In genomic region chr20:58390659-58391035, GRCh38 we compare ENCODE assay signal across 13 cellular contexts. TPM values are rescaled to one million over a fixed set of nuclear protein-coding genes. Genes with fewer than 3 reads are reported as not detected.
DNase-seq lines count a peak whose midpoint lies in the region; ATAC-seq and TF ChIP-seq lines count a peak whose summit lies in the region.
"Had no signal": no experiment of that assay in that cellular context is flagged by ENCODE, and none has a peak within 500 bp of the region (broad histone marks: within the 10 kb centered on the region; RNA-seq: fewer than 3 reads in every experiment).

No MANE protein-coding gene starts in this region.

- H3K27me3 Mint-ChIP-seq in activated naive CD8-positive, alpha-beta T cell treated with anti-CD3 and anti-CD28 coated beads, Interleukin-2, amount 10 ng/mL, durations not matched to agents 7 days and 5 days, result no peaks in the 10 kb centered on the region
- H3K27me3 Mint-ChIP-seq in naive B cell, result peaks cover 0 to 5% (median 0%) of the 10 kb centered on the region in 3 donors

- TF ChIP-seq POLR2A in HCT116 (IDR thresholded peaks at IDR 0.05; ENCODE audit: borderline replicate concordance, extremely low read depth, insufficient read depth, insufficient read length), result no peak

- H3K4me3 ChIP-seq in AG04450 (ENCODE audit: low read depth, low read length) (peak overlapping the region; percentile 93; the same call in 1 of the 2 replicates), HCT116 (replicated peaks in 1 of 2; ENCODE audit: low read depth in 1 of 2, low read length in 2 of 2) (peak overlapping the region; percentile 88 to 92)

- CTCF ChIA-PET in AG04450 (lab: Charles Lee), result no interaction called here
- CTCF ChIA-PET in HCT116 (lab: Charles Lee), result no interaction called here

- intact Hi-C loops in HCT116 (cut with micrococcal nuclease), result no loop called here

- peaks cover 4% of the 10 kb centered on the region; the same call in 1 of the 2 replicates for H4K20me1 ChIP-seq in HCT116 (ENCODE audit: insufficient read depth)

- H2AFZ ChIP-seq in HCT116 (ENCODE audit: low read depth, low read length, poor library complexity, severe bottlenecking), result no peak overlapping the region

- POLR2A ChIA-PET in AG04450 (lab: Yijun Ruan, JAX) (interaction anchor here (0.7 kb wide), 1 partner anchor 45 kb away, joined by 4 read pairs; no protein-coding TSS in a partner anchor), HCT116 (lab: Charles Lee) (no interaction called here)
- POLR2A ChIA-PET in activated naive CD8-positive, alpha-beta T cell treated with anti-CD3 and anti-CD28 coated beads, Interleukin-2, amount 10 ng/mL, durations not matched to agents 7 days and 5 days (lab: Charles Lee), result interaction anchor here (2.0 kb wide), 1 partner anchor 81 kb away, joined by 17 read pairs; the partner anchor contains the start of gene RAB22A

- H3K36me3 Mint-ChIP-seq in activated naive CD8-positive, alpha-beta T cell treated with anti-CD3 and anti-CD28 coated beads, Interleukin-2, amount 10 ng/mL, durations not matched to agents 7 days and 5 days, result peaks cover 32% of the 10 kb centered on the region
- peaks cover 0 to 11% of the 10 kb centered on the region in 2 donors for H3K36me3 Mint-ChIP-seq in naive B cell

- DNase-seq in AG04450 (ENCODE audit: low read depth, low spot score), result no peak
- no peak for DNase-seq in HCT116 (ENCODE audit: low read depth, low spot score)
- no peak for DNase-seq in activated naive CD8-positive, alpha-beta T cell treated with anti-CD3 and anti-CD28 coated beads, Interleukin-2, amount 10 ng/mL, durations not matched to agents 7 days and 5 days
- no peak for DNase-seq in naive B cell
- DNase-seq in activated CD4-positive, CD25-positive, alpha-beta regulatory T cell (lab: John Stamatoyannopoulos, UW), result no peak
- no peak for DNase-seq in substantia nigra (lab: John Stamatoyannopoulos, UW)
- DNase-seq in NCI-H2227 treated with DMSO at 0.1 percent for 48 hours (lab: John Stamatoyannopoulos, UW), result no peak
- DNase-seq: amniotic stem cell, DMS79, NCI-H1417 treated with DMSO at 0.1 percent for 48 hours, occipital lobe had no signal

- H3K4me1 ChIP-seq in HCT116 (ENCODE audit: control insufficient read depth in 1 of 2, insufficient read depth in 2 of 2, low read length in 2 of 2), result peaks cover 14 to 15% of the 10 kb centered on the region in 2 experiments

- H3K4me1 Mint-ChIP-seq in activated naive CD8-positive, alpha-beta T cell treated with anti-CD3 and anti-CD28 coated beads, Interleukin-2, amount 10 ng/mL, durations not matched to agents 7 days and 5 days, result peaks cover 35% of the 10 kb centered on the region
- H3K4me1 Mint-ChIP-seq in naive B cell, result peaks cover 37 to 56% (median 53%) of the 10 kb centered on the region in 3 donors

- H3K27ac ChIP-seq in AG04450 (ENCODE audit: low read depth, low read length), result no peak overlapping the region
- H3K27ac ChIP-seq in HCT116 (ENCODE audit: low read depth, low read length), result no peak overlapping the region
- H3K27ac ChIP-seq in substantia nigra (ENCODE audit: low read depth, low read length, poor library complexity, severe bottlenecking), result no peak overlapping the region

- H3K79me2 ChIP-seq in HCT116 (ENCODE audit: insufficient read depth, low read length), result peaks cover 65% of the 10 kb centered on the region

- TF ChIP-seq CTCF in AG04450 (IDR thresholded peaks at IDR 0.05; ENCODE audit: low read depth, low read length) (no peak), HCT116 (IDR thresholded peaks at IDR 0.05 in 2 of 3, conservative IDR thresholded peaks at IDR 0.05 in 1 of 3; ENCODE audit: borderline replicate concordance in 1 of 3, insufficient read depth in 1 of 3, low read depth in 2 of 3, low read length in 2 of 3) (no peak)

- BruUV-seq in HCT116 (replicated peaks; lab: Mats Ljungman, UMichigan), result TSS peak; percentile 51

- no peaks in the 10 kb centered on the region for H3K27me3 ChIP-seq in AG04450 (ENCODE audit: control insufficient read depth, insufficient read depth, low read length)
- no peaks in the 10 kb centered on the region for H3K27me3 ChIP-seq in HCT116 (ENCODE audit: insufficient read depth, low read length)
- H3K27me3 ChIP-seq: gastroesophageal sphincter had no signal

- RAD21 ChIA-PET in HCT116 (lab: Charles Lee; ENCODE audit: low non-redundant PET in 1 of 2, low total read pairs in 2 of 2, uncharacterized antibody in 2 of 2, unreplicated experiment in 2 of 2), result no interaction called here

- H3K36me3 ChIP-seq in HCT116 (ENCODE audit: control insufficient read depth in 1 of 2, insufficient read depth in 2 of 2, low read length in 2 of 2), result peaks cover 11 to 17% of the 10 kb centered on the region in 2 experiments; a peak in 3 of 4 replicates

- H3K9me3 Mint-ChIP-seq in activated naive CD8-positive, alpha-beta T cell treated with anti-CD3 and anti-CD28 coated beads, Interleukin-2, amount 10 ng/mL, durations not matched to agents 7 days and 5 days, result no peaks in the 10 kb centered on the region
- no peaks in the 10 kb centered on the region for H3K9me3 Mint-ChIP-seq in naive B cell

- H3K9me3 ChIP-seq in AG04450 (ENCODE audit: control insufficient read depth, insufficient read depth, low read length), result no peaks in the 10 kb centered on the region; the same call in 1 of the 2 replicates
- H3K9me3 ChIP-seq in HCT116 (ENCODE audit: control insufficient read depth in 1 of 2, insufficient read depth in 1 of 2, low read depth in 1 of 2, low read length in 2 of 2), result no peaks in the 10 kb centered on the region
- H3K9me3 ChIP-seq: gastroesophageal sphincter had no signal

- ATAC-seq in HCT116 (no peak), naive B cell (ENCODE audit: low read depth in 2 of 2) (no peak), HG03565 (IDR thresholded peaks at IDR 0.05; ENCODE audit: unreplicated experiment) (no peak)
- ATAC-seq in activated naive CD8-positive, alpha-beta T cell treated with anti-CD3 and anti-CD28 coated beads, Interleukin-2, amount 10 ng/mL, durations not matched to agents 7 days and 5 days (ENCODE audit: low read depth), result no peak
- ATAC-seq: gastroesophageal sphincter had no signal

- TF ChIP-seq RAD21 in HCT116 (IDR thresholded peaks at IDR 0.05; ENCODE audit: low read depth), result no peak

- peak overlapping the region; percentile 90 for H3K27ac Mint-ChIP-seq in activated naive CD8-positive, alpha-beta T cell treated with anti-CD3 and anti-CD28 coated beads, Interleukin-2, amount 10 ng/mL, durations not matched to agents 7 days and 5 days
- peak overlapping the region in 5 of 6 donors; percentile 81 to 100 (median 99) for H3K27ac Mint-ChIP-seq in naive B cell

- peak overlapping the region; percentile 96 for H3K4me2 ChIP-seq in HCT116 (ENCODE audit: low read length)

- H3K9me2 ChIP-seq in HCT116 (ENCODE audit: insufficient read depth), result no peaks in the 10 kb centered on the region

- peak overlapping the region; percentile 94 for H3K4me3 Mint-ChIP-seq in activated naive CD8-positive, alpha-beta T cell treated with anti-CD3 and anti-CD28 coated beads, Interleukin-2, amount 10 ng/mL, durations not matched to agents 7 days and 5 days
- H3K4me3 Mint-ChIP-seq in naive B cell, result peak overlapping the region; percentile 80 to 98 (median 93)

- peak overlapping the region; percentile 90 for H3K9ac ChIP-seq in HCT116 (ENCODE audit: low read length)

TF ChIP-seq in HCT116, 20 proteins besides CTCF, POLR2A, EP300 and RAD21:
- TF ChIP-seq POLR2AphosphoS5 (IDR thresholded peaks at IDR 0.05; ENCODE audit: low read depth, low read length) (no peak), YY1 (IDR thresholded peaks at IDR 0.05; ENCODE audit: extremely low read depth, insufficient replicate concordance, low read depth, low read length) (no peak), EZH2phosphoT487 (IDR thresholded peaks at IDR 0.05; ENCODE audit: borderline replicate concordance) (no peak), MAX (IDR thresholded peaks at IDR 0.05) (no peak), CEBPB (IDR thresholded peaks at IDR 0.05; ENCODE audit: low read depth) (no peak), SP1 (IDR thresholded peaks at IDR 0.05; ENCODE audit: low read depth) (no peak), ZNF274 (IDR thresholded peaks at IDR 0.05; ENCODE audit: low read depth, low read length) (no peak)

RNA-seq across cellular contexts. Expression of gene VAPB, which starts 1.6 kb away (rescaled TPM):
- polyA plus RNA-seq in AG04450 (2011; rRNA removed) (36.3 and 43.8 TPM in 2 replicates), naive B cell (ENCODE audit: low read depth in 6 of 6) (10 to 100 TPM; 18.1 to 30.7 (median 21.3) TPM)
- polyA minus RNA-seq in AG04450 (2011; rRNA and poly(A)+ RNA removed), result 23.3 and 25.5 TPM in 2 replicates
- 51.1 TPM for total RNA-seq in HCT116 (2021; ENCODE audit: unreplicated experiment)
- polyA plus RNA-seq in HCT116 (2012), result 38.7 and 40.5 TPM in 2 replicates
- 10 to 100 TPM; 32.8 to 35.6 TPM for total RNA-seq in activated naive CD8-positive, alpha-beta T cell treated with anti-CD3 and anti-CD28 coated beads, Interleukin-2, amount 10 ng/mL, durations not matched to agents 7 days and 5 days
